27 cellular contexts compared by ENCODE assay signal in the genomic region with DNA sequence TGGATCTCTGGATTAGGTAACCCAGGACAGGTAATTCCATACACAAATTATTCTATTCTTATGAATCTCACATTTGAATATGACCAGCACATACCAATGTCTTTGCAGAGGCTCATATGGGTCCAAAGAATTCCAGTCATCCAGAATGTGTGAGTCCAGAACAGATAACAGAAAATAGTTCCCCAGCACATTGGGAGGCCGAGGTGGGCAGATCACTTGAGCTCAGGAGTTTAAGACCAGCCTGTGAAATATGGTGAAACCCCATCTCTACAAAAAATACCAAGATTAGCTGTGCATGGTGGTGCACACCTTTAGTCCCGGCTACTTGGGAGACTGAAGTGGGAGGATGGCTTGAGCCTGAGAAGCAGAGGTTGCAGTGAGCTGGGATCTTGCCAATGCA. TPM values are rescaled to one million over a fixed set of nuclear protein-coding genes. Genes with fewer than 3 reads are reported as not detected.
"Had no signal": no experiment of that assay in that cellular context is flagged by ENCODE, and none has a peak within 500 bp of the region (broad histone marks: within the 10 kb centered on the region; RNA-seq: fewer than 3 reads in every experiment).

No MANE protein-coding gene starts in this region.

- H3K4me3 Mint-ChIP-seq: dendritic cell treated with granulocyte-macrophage colony-stimulating factor and Interleukin-4, amounts not matched to agents 40 ng/mL and 50 ng/mL, for 4 days; effector memory CD8-positive, alpha-beta T cell; endodermal cell had no signal

- DNase-seq: colonic mucosa; cortex of kidney; dermis blood vessel endothelial cell; dorsolateral prefrontal cortex; effector CD4-positive, alpha-beta T cell; effector CD8-positive, alpha-beta T cell; effector memory CD4-positive, alpha-beta T cell; effector memory CD8-positive, alpha-beta T cell; endodermal cell; erythroblast; esophagus squamous epithelium; foreskin fibroblast; foreskin keratinocyte; foreskin melanocyte; gastrocnemius medialis; glutamatergic neuron; head of caudate nucleus; heart left ventricle; heart right ventricle had no signal

- H3K27ac ChIP-seq: colonic mucosa, coronary artery, dorsolateral prefrontal cortex, epithelial cell of prostate, esophagus muscularis mucosa, esophagus squamous epithelium, foreskin keratinocyte, gastrocnemius medialis, gastroesophageal sphincter, heart left ventricle, heart right ventricle had no signal

- H3K9me3 ChIP-seq: colonic mucosa, esophagus squamous epithelium, gastrocnemius medialis had no signal

- H3K4me3 ChIP-seq: colonic mucosa, coronary artery, dorsolateral prefrontal cortex, esophagus muscularis mucosa, esophagus squamous epithelium, gastrocnemius medialis, gastroesophageal sphincter, heart left ventricle, heart right ventricle had no signal

- H3K4me1 ChIP-seq: colonic mucosa, esophagus muscularis mucosa, esophagus squamous epithelium, foreskin keratinocyte, gastrocnemius medialis, gastroesophageal sphincter, heart left ventricle had no signal

- H3K36me3 ChIP-seq: colonic mucosa, esophagus muscularis mucosa, esophagus squamous epithelium, gastrocnemius medialis, gastroesophageal sphincter, heart left ventricle, heart right ventricle had no signal

- H3K27ac Mint-ChIP-seq: dendritic cell treated with granulocyte-macrophage colony-stimulating factor and Interleukin-4, amounts not matched to agents 40 ng/mL and 50 ng/mL, for 4 days; effector memory CD8-positive, alpha-beta T cell; endodermal cell had no signal

- H3K27me3 ChIP-seq: colonic mucosa, esophagus squamous epithelium, foreskin keratinocyte, gastrocnemius medialis, heart left ventricle, heart right ventricle had no signal

RNA-seq across cellular contexts. Expression of gene HYDIN, which starts 26.9 kb away (rescaled TPM):
- total RNA-seq: dermis microvascular lymphatic vessel endothelial cell, endothelial cell of umbilical vein, glomerular endothelial cell had no signal
- polyA plus RNA-seq: endothelial cell of umbilical vein had no signal
